In the genomic region with DNA sequence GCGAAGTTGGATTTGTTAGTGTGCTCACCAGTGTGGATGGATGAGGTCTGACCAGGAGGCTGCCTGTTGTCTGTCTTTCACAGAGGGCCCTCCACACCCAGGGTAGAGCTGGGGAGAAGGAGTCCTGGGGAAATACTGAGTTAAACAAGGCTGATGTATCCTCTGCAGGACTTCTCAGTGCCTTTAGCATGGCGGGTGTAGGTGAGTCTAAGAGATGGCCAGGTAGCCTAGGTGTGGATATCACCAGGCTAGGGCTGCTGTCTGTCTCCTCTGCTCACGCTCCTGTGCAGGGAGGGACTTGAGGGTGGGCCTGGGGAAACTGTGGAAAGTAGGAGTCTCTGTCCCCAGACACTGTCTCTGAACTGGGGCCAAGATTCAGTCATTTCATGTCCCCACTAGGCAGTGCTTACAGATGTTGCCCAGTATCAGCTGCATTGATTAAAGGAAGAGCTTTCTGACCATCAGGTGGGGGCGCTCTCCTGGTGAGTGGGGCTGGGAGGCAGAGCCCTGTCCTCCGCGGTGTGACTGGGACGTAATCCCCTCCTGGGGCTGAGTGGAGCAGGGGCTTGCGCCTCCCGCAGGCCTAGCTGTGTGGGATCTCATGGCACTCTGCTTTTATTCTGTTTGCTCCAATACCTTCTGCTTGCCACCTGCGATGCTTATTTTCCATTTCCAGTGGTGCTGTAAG, we compare ENCODE assay signal across 15 cellular contexts. TPM values are rescaled to one million over a fixed set of nuclear protein-coding genes. Genes with fewer than 3 reads are reported as not detected.
DNase-seq lines count a peak whose midpoint lies in the region; FAIRE-seq and TF ChIP-seq lines count a peak whose summit lies in the region.
"Had no signal": no experiment of that assay in that cellular context is flagged by ENCODE, and none has a peak within 500 bp of the region (broad histone marks: within the 10 kb centered on the region; RNA-seq: fewer than 3 reads in every experiment).

No MANE protein-coding gene starts in this region.

- H3K27ac ChIP-seq in WERI-Rb-1 (peak overlapping the region; percentile 53), keratinocyte (ENCODE audit: control insufficient read depth, insufficient read depth, low read length) (no peak overlapping the region), adrenal gland (no peak overlapping the region)
- H3K27ac ChIP-seq: esophagus muscularis mucosa had no signal

- dilution Hi-C loops in keratinocyte (cut with MboI; ENCODE audit: extremely low pct_ligation_motif_present, low sequenced_read_pairs) = no loop called here

- no peaks in the 10 kb centered on the region for H3K9me1 ChIP-seq in keratinocyte (ENCODE audit: control insufficient read depth, extremely low read depth, insufficient read depth, low read length)

- H4K20me1 ChIP-seq in keratinocyte (ENCODE audit: control insufficient read depth, extremely low read depth, insufficient read depth, low read length) = no peaks in the 10 kb centered on the region

- H3K9ac ChIP-seq in keratinocyte (ENCODE audit: control insufficient read depth, extremely low read depth, insufficient read depth, low read length) = no peak overlapping the region

- no peak overlapping the region for H3K4me2 ChIP-seq in keratinocyte (ENCODE audit: control insufficient read depth, extremely low read depth, insufficient read depth, low read depth, low read length)

- no peaks in the 10 kb centered on the region for H3K4me1 ChIP-seq in keratinocyte (ENCODE audit: control insufficient read depth, extremely low read depth, insufficient read depth, low read length)
- H3K4me1 ChIP-seq in adrenal gland (replicated peaks in 1 of 2) = no peaks in the 10 kb centered on the region
- H3K4me1 ChIP-seq: esophagus muscularis mucosa had no signal

- DNase-seq in ELR (ENCODE audit: low read depth) (peak; percentile 33), HEK293T (ENCODE audit: extremely low spot score) (peak; percentile 56), WERI-Rb-1 (peak; percentile 94), keratinocyte (ENCODE audit: low read depth, low spot score) (no peak), NK-92 (lab: John Stamatoyannopoulos, UW; ENCODE audit: unreplicated experiment) (no peak), adrenal gland (no peak), KG1 (lab: John Stamatoyannopoulos, UW) (no peak), GM19238 (ENCODE audit: insufficient read length, low spot score) (no peak)
- DNase-seq: activated naive CD4-positive, alpha-beta T cell treated with anti-CD3 and anti-CD28 coated beads, Interleukin-2, amount 50 U/mL, for 16 hours; CD8-positive, alpha-beta memory T cell; NCI-H345; SHP77; stimulated activated CD4-positive, alpha-beta T cell treated with anti-CD3 and anti-CD28 coated beads, Interleukin-12 subunit alpha, Interleukin-12 subunit beta, amount 100 ng/mL, for 4 hours had no signal

- POLR2A ChIA-PET in HEK293T (lab: Yijun Ruan, JAX) = interaction anchor here (1.6 kb wide), 1 partner anchor 20 kb away, joined by 3 read pairs; no protein-coding TSS in a partner anchor

- no peaks in the 10 kb centered on the region for H3K36me3 ChIP-seq in WERI-Rb-1
- H3K36me3 ChIP-seq in keratinocyte (ENCODE audit: control insufficient read depth in 2 of 2, extremely low read depth in 1 of 2, insufficient read depth in 2 of 2, low read length in 2 of 2) = no peaks in the 10 kb centered on the region
- no peaks in the 10 kb centered on the region for H3K36me3 ChIP-seq in adrenal gland (replicated peaks in 1 of 2)
- H3K36me3 ChIP-seq: esophagus muscularis mucosa had no signal

- no peak overlapping the region for H2AFZ ChIP-seq in keratinocyte (ENCODE audit: control insufficient read depth, low read length)

- no peak for FAIRE-seq in keratinocyte (lab: Jason Lieb, UNC)
- FAIRE-seq: TTC549 had no signal

- H3K4me3 ChIP-seq in WERI-Rb-1 (ENCODE audit: low read depth, low read length) = no peak overlapping the region
- H3K4me3 ChIP-seq in keratinocyte (ENCODE audit: control insufficient read depth in 2 of 3, extremely low read depth in 1 of 3, insufficient read depth in 2 of 3, low read depth in 1 of 3, low read length in 3 of 3) = no peak overlapping the region
- no peak overlapping the region for H3K4me3 ChIP-seq in adrenal gland
- H3K4me3 ChIP-seq: esophagus muscularis mucosa had no signal

- no peaks in the 10 kb centered on the region for H3K27me3 ChIP-seq in WERI-Rb-1 (ENCODE audit: insufficient read depth, low read depth, severe bottlenecking)
- H3K27me3 ChIP-seq in keratinocyte (ENCODE audit: control insufficient read depth, extremely low read depth, insufficient read depth, low read length) = no peaks in the 10 kb centered on the region
- H3K27me3 ChIP-seq in adrenal gland = peaks cover 7% of the 10 kb centered on the region

- TF ChIP-seq POLR2A in adrenal gland (IDR thresholded peaks at IDR 0.05) = no peak

- H3K9me3 ChIP-seq in WERI-Rb-1 (ENCODE audit: severe bottlenecking) = no peaks in the 10 kb centered on the region
- no peaks in the 10 kb centered on the region for H3K9me3 ChIP-seq in keratinocyte (ENCODE audit: control insufficient read depth, low read depth, low read length)
- H3K9me3 ChIP-seq in adrenal gland (replicated peaks in 1 of 3) = no peaks in the 10 kb centered on the region
- H3K9me3 ChIP-seq: esophagus muscularis mucosa had no signal

- CTCF ChIA-PET in HEK293T (lab: Yijun Ruan, JAX) = interaction anchor here (0.6 to 1.5 kb wide), 8 partner anchors 8 to 202 kb away, joined by 3 to 13 read pairs (median 3); no protein-coding TSS in a partner anchor

- H3K79me2 ChIP-seq in keratinocyte (ENCODE audit: control insufficient read depth, insufficient read depth, low read length) = no peaks in the 10 kb centered on the region

- intact Hi-C loops in adrenal gland (cut with DNase I) = no loop called here

- TF ChIP-seq CTCF in WERI-Rb-1 (IDR thresholded peaks at IDR 0.05; ENCODE audit: low read depth, low read length) (peak; percentile 83), keratinocyte (optimal IDR thresholded peaks at IDR 0.05 in 1 of 3, IDR thresholded peaks at IDR 0.05 in 1 of 3, conservative IDR thresholded peaks at IDR 0.05 in 1 of 3; ENCODE audit: extremely low read depth in 1 of 3, insufficient read depth in 2 of 3, low read length in 3 of 3) (peak in 2 of 3 experiments; percentile 10 to 32), adrenal gland (IDR thresholded peaks at IDR 0.05) (no peak)

- 62 to 69% (median 64%) methylated on average over 4 to 10 of the region's 10 CpGs for WGBS in adrenal gland, 4 donors

TF ChIP-seq in HEK293T, 16 proteins besides CTCF, POLR2A, EP300 and RAD21:
- TF ChIP-seq, protein P1, sequence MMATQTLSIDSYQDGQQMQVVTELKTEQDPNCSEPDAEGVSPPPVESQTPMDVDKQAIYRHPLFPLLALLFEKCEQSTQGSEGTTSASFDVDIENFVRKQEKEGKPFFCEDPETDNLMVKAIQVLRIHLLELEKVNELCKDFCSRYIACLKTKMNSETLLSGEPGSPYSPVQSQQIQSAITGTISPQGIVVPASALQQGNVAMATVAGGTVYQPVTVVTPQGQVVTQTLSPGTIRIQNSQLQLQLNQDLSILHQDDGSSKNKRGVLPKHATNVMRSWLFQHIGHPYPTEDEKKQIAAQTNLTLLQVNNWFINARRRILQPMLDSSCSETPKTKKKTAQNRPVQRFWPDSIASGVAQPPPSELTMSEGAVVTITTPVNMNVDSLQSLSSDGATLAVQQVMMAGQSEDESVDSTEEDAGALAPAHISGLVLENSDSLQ (IDR thresholded peaks at IDR 0.05) = no peak
- TF ChIP-seq L3MBTL2 (conservative IDR thresholded peaks at IDR 0.05) = no peak
- no peak for TF ChIP-seq FOXK2 (IDR thresholded peaks at IDR 0.05)
- no peak for TF ChIP-seq CTBP1 (IDR thresholded peaks at IDR 0.05; ENCODE audit: borderline replicate concordance)
- TF ChIP-seq FOXA1 (IDR thresholded peaks at IDR 0.05) = no peak
- no peak for TF ChIP-seq ZNF384 (IDR thresholded peaks at IDR 0.05)
- TF ChIP-seq HDGF (IDR thresholded peaks at IDR 0.05; ENCODE audit: borderline replicate concordance) = no peak
- TF ChIP-seq FOXM1 (IDR thresholded peaks at IDR 0.05; ENCODE audit: borderline replicate concordance) = no peak
- TF ChIP-seq SP1 (IDR thresholded peaks at IDR 0.05) = no peak
- no peak for TF ChIP-seq TARDBP (IDR thresholded peaks at IDR 0.05)
- TF ChIP-seq BHLHE40 (IDR thresholded peaks at IDR 0.05; ENCODE audit: borderline replicate concordance) = no peak

RNA-seq across cellular contexts. Expression of a gene that starts 35.5 kb away (rescaled TPM):
- polyA plus RNA-seq in keratinocyte = not detected in 3 replicates
- not detected for polyA plus RNA-seq in keratinocyte (2011; ENCODE audit: low read depth)
- not detected in 2 replicates for polyA plus RNA-seq in keratinocyte (2011; cell fraction: cytosol; rRNA removed)
- not detected in 2 replicates for polyA plus RNA-seq in keratinocyte (2011; cell fraction: nucleus; rRNA removed)
- not detected in 2 replicates for polyA plus RNA-seq in keratinocyte (2012; ENCODE audit: low replicate concordance)
- not detected in 3 replicates for polyA minus RNA-seq in keratinocyte
- not detected for polyA minus RNA-seq in keratinocyte (2011; cell fraction: cytosol; rRNA and poly(A)+ RNA removed)
- not detected in 2 replicates for polyA minus RNA-seq in keratinocyte (2011; cell fraction: nucleus; rRNA and poly(A)+ RNA removed)
- total RNA-seq in adrenal gland = 1 to 10 TPM in 2 of 8 donors, under 1 TPM in 5, not detected in 1; 0.30 to 1.6 (median 0.54) TPM
- polyA plus RNA-seq in adrenal gland = 10 to 100 TPM in 1 of 3 donors, 1 to 10 TPM in 1, not detected in 1; 2.9 to 19.0 TPM
- total RNA-seq: CD8-positive, alpha-beta memory T cell had no signal
- polyA plus RNA-seq: CD8-positive, alpha-beta memory T cell had no signal

RNA-seq across cellular contexts. Expression of a gene that starts 54.7 kb away (rescaled TPM):
- polyA plus RNA-seq in keratinocyte = 16.0 to 44.5 TPM (median 25.4 TPM) in 3 replicates
- polyA plus RNA-seq in keratinocyte (2011; ENCODE audit: low read depth) = 3.4 TPM
- polyA plus RNA-seq in keratinocyte (2011; cell fraction: cytosol; rRNA removed) = 16.7 and 34.6 TPM in 2 replicates
- polyA plus RNA-seq in keratinocyte (2011; cell fraction: nucleus; rRNA removed) = 170 and 225 TPM in 2 replicates
- 17.3 and 50.3 TPM in 2 replicates for polyA plus RNA-seq in keratinocyte (2012; ENCODE audit: low replicate concordance)
- polyA minus RNA-seq in keratinocyte = 23.9 to 130 TPM (median 28.7 TPM) in 3 replicates
- 26.3 TPM for polyA minus RNA-seq in keratinocyte (2011; cell fraction: cytosol; rRNA and poly(A)+ RNA removed)
- polyA minus RNA-seq in keratinocyte (2011; cell fraction: nucleus; rRNA and poly(A)+ RNA removed) = 28.4 and 56.4 TPM in 2 replicates
- total RNA-seq in adrenal gland = 10 to 100 TPM; 20.0 to 65.6 (median 36.1) TPM
- polyA plus RNA-seq in adrenal gland = 100 to 1,000 TPM in 1 of 3 donors, 10 to 100 TPM in 2; 15.5 to 109 (median 59.3) TPM

Comparison
In these comparisons a context has a peak if more than half of its experiments do, and no peak if none do; other contexts are left out.
1. DNase-seq: peak in ELR (single experiment), HEK293T (single experiment) and WERI-Rb-1 (single experiment); none in keratinocyte (single experiment), NK-92 (single experiment), adrenal gland (0 of 7), KG1 (single experiment) and GM19238 (single experiment).
2. CTCF ChIP-seq: peak in WERI-Rb-1 (single experiment) and keratinocyte (2 of 3); none in adrenal gland (0 of 6).